21 cellular contexts compared by ENCODE assay signal in genomic region chr10:65754112-65754511, GRCh38.
"Had no signal": no experiment of that assay in that cellular context is flagged by ENCODE, and none has a peak within 500 bp of the region (broad histone marks: within the 10 kb centered on the region; RNA-seq: fewer than 3 reads in every experiment).

No MANE protein-coding gene starts in this region.

- H3K4me3 ChIP-seq: MG63 had no signal

- H3K27me3 ChIP-seq: MG63 had no signal

- H3K27ac ChIP-seq: RWPE1 had no signal

- ATAC-seq: HepG2, Panc1 had no signal

- H3K36me3 ChIP-seq: MG63 had no signal

- DNase-seq: IMR-90, Karpas-422, KG1, MG63, NCI-H1092 treated with DMSO at 0.1 percent for 48 hours, NCI-H1436, NCI-H187, NCI-H2029, NCI-H2081 treated with DMSO at 0.1 percent for 48 hours, NCI-H2171, NCI-H226, NCI-H446 treated with DMSO at 0.1 percent for 48 hours, NCI-H510A treated with DMSO at 0.1 percent for 48 hours, NCI-H69, NCI-H774, SHP77, SK-N-SH, SW 1271 had no signal

- H3K9me3 ChIP-seq: MG63, SK-N-SH had no signal
